ENCODE assay signal across 1 cellular context in genomic region chrX:48487362-48487785, GRCh38.
A peak's percentile ranks its signal among the peaks of the same experiment; 100 is the strongest.
TF ChIP-seq lines count a peak whose summit lies in the region.

No MANE protein-coding gene starts in this region.

TF ChIP-seq in HepG2, 621 proteins besides CTCF, POLR2A, EP300 and RAD21:
- peak; percentile 52; the same call in 1 of the 2 replicates for TF ChIP-seq ZBTB33 (CRISPR knock-in tag; IDR thresholded peaks at IDR 0.05)
- no peak for TF ChIP-seq TBX3 (IDR thresholded peaks at IDR 0.05; ENCODE audit: borderline replicate concordance)
- TF ChIP-seq HDAC6 (IDR thresholded peaks at IDR 0.05; ENCODE audit: low read depth, low read length): no peak
- no peak for TF ChIP-seq GABPA (IDR thresholded peaks at IDR 0.05; ENCODE audit: low read depth, low read length)
- no peak for TF ChIP-seq GABPA (CRISPR knock-in tag; IDR thresholded peaks at IDR 0.05; ENCODE audit: low read depth)
